ENCODE assay signal across 8 cellular contexts in the genomic region with DNA sequence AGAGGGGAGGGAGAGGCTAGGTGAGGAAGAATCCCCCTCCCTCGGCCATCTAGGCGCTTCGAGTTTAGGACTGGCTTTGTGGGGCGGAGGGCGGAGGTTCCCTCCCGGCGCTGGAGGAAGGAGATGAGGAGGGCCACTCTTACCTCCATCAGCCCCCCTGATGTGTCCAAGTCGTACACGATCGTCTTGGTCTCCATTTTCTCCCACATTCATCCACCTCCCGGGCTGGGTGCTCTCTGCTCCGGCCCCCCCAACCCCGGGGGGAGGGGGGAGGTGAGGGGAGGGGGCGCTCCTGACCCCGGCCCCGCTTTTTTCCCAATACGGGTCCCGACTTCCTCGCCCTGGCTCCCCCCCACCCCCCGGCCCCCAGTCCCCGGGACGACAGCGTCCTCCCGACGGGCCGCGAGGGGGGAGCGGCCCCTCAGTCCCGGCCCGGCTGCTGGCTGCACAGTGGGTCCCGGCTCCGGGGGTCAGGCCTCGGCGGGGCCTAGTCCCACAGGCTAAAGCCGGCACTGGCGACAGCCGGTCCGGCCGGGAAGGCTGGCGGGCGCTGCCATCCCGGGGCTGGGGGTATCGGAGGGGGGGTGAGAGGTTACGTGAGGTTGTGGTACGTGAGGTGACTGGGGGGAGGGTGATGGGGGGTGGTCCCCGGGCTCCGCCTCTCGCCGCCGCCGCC. TPM values are rescaled to one million over a fixed set of nuclear protein-coding genes. Genes with fewer than 3 reads are reported as not detected.
DNase-seq lines count a peak whose midpoint lies in the region; ATAC-seq and TF ChIP-seq lines count a peak whose summit lies in the region.

No MANE protein-coding gene starts in this region.

- ATAC-seq in HG03108 (IDR thresholded peaks at IDR 0.05; ENCODE audit: unreplicated experiment) = no peak

- peaks cover 30% of the 10 kb centered on the region for H3K36me3 Mint-ChIP-seq in T-helper 2 cell treated with Interferon-gamma antibody and Interleukin-4, amounts not matched to agents 5 μg/mL and 100 μg/mL, for 36 hours (ENCODE audit: low read depth)
- no peaks in the 10 kb centered on the region for H3K36me3 Mint-ChIP-seq in glutamatergic neuron (ENCODE audit: unreplicated experiment)

- peak overlapping the region; percentile 95 for H3K27ac Mint-ChIP-seq in T-helper 2 cell treated with Interferon-gamma antibody and Interleukin-4, amounts not matched to agents 5 μg/mL and 100 μg/mL, for 36 hours
- peak overlapping the region; percentile 90 for H3K27ac Mint-ChIP-seq in glutamatergic neuron (ENCODE audit: unreplicated experiment)

- no peak for TF ChIP-seq CTCF in VCaP (conservative IDR thresholded peaks at IDR 0.05)
- TF ChIP-seq CTCF in glutamatergic neuron (IDR thresholded peaks at IDR 0.05; ENCODE audit: partially characterized antibody, unreplicated experiment) = no peak

- H3K9me3 Mint-ChIP-seq in T-helper 2 cell treated with Interferon-gamma antibody and Interleukin-4, amounts not matched to agents 5 μg/mL and 100 μg/mL, for 36 hours = no peaks in the 10 kb centered on the region
- H3K9me3 Mint-ChIP-seq in glutamatergic neuron (ENCODE audit: unreplicated experiment) = peaks cover 10% of the 10 kb centered on the region

- no peaks in the 10 kb centered on the region for H3K27me3 Mint-ChIP-seq in T-helper 2 cell treated with Interferon-gamma antibody and Interleukin-4, amounts not matched to agents 5 μg/mL and 100 μg/mL, for 36 hours (ENCODE audit: low read depth)
- H3K27me3 Mint-ChIP-seq in glutamatergic neuron (ENCODE audit: unreplicated experiment) = peaks cover 11% of the 10 kb centered on the region

- peak overlapping the region; percentile 97 for H3K4me3 Mint-ChIP-seq in T-helper 2 cell treated with Interferon-gamma antibody and Interleukin-4, amounts not matched to agents 5 μg/mL and 100 μg/mL, for 36 hours
- H3K4me3 Mint-ChIP-seq in glutamatergic neuron (ENCODE audit: unreplicated experiment) = peak overlapping the region; percentile 87

- H3K4me1 Mint-ChIP-seq in T-helper 2 cell treated with Interferon-gamma antibody and Interleukin-4, amounts not matched to agents 5 μg/mL and 100 μg/mL, for 36 hours (ENCODE audit: low read depth) = peaks cover 30% of the 10 kb centered on the region
- H3K4me1 Mint-ChIP-seq in glutamatergic neuron (ENCODE audit: low read depth, unreplicated experiment) = peaks cover 14% of the 10 kb centered on the region

- DNase-seq in T-helper 2 cell treated with Interferon-gamma antibody and Interleukin-4, amounts not matched to agents 5 μg/mL and 100 μg/mL, for 36 hours (ENCODE audit: low spot score) = no peak
- DNase-seq in T-helper 2 cell (no peak), glutamatergic neuron (no peak), LoVo (ENCODE audit: low spot score) (no peak), iPS-NIHi7 (ENCODE audit: extremely low spot score) (no peak)

- H3K27ac ChIP-seq in VCaP (peak overlapping the region; percentile 100), skin epidermis (peak overlapping the region; percentile 55 to 99 (median 96))

- peak overlapping the region; percentile 61 to 98 (median 92) for H3K4me3 ChIP-seq in skin epidermis

RNA-seq across cellular contexts. Expression of gene PHF12, which starts 0.4 kb away (rescaled TPM):
- 59.8 TPM for total RNA-seq in glutamatergic neuron (ENCODE audit: unreplicated experiment)

RNA-seq across cellular contexts. Expression of gene DHRS13, which starts 48.0 kb away (rescaled TPM):
- 17.0 TPM for total RNA-seq in glutamatergic neuron (ENCODE audit: unreplicated experiment)

RNA-seq across cellular contexts. Expression of gene FLOT2, which starts 53.4 kb away (rescaled TPM):
- 143 TPM for total RNA-seq in glutamatergic neuron (ENCODE audit: unreplicated experiment)

RNA-seq across cellular contexts. Expression of gene SEZ6, which starts 54.9 kb away (rescaled TPM):
- total RNA-seq in glutamatergic neuron (ENCODE audit: unreplicated experiment) = 6.7 TPM
